9 cellular contexts compared by ENCODE assay signal in genomic region chr18:25352629-25353005, GRCh38. TPM values are rescaled to one million over a fixed set of nuclear protein-coding genes. Genes with fewer than 3 reads are reported as not detected.
DNase-seq lines count a peak whose midpoint lies in the region; ATAC-seq and TF ChIP-seq lines count a peak whose summit lies in the region.
"Had no signal": no experiment of that assay in that cellular context is flagged by ENCODE, and none has a peak within 500 bp of the region (broad histone marks: within the 10 kb centered on the region; RNA-seq: fewer than 3 reads in every experiment).

No MANE protein-coding gene starts in this region.

- H3K4me1 ChIP-seq in OCI-LY1 (ENCODE audit: insufficient read depth, low read length, severe bottlenecking): peaks cover 24% of the 10 kb centered on the region

- 0 out of 2 replicates have a peak, but pooled peaks cover 4% of the 10 kb centered on the region for H3K79me2 ChIP-seq in OCI-LY1 (ENCODE audit: insufficient read depth, low read length)

- peaks cover 62% of the 10 kb centered on the region for H3K27me3 ChIP-seq in CD4-positive, alpha-beta T cell (ENCODE audit: control insufficient read depth, insufficient read depth, low read length)
- H3K27me3 ChIP-seq in OCI-LY1 (ENCODE audit: insufficient read depth, low read length): no peaks in the 10 kb centered on the region
- H3K27me3 ChIP-seq: thyroid gland had no signal

- CTCF ChIA-PET in CD4-positive, alpha-beta T cell (lab: Charles Lee): no interaction called here

- TF ChIP-seq CTCF in CD4-positive, alpha-beta T cell (IDR thresholded peaks at IDR 0.05): no peak
- TF ChIP-seq CTCF in OCI-LY1 (IDR thresholded peaks at IDR 0.05; ENCODE audit: low read length): no peak
- no peak for TF ChIP-seq CTCF in fibroblast of pulmonary artery (IDR thresholded peaks at IDR 0.05; ENCODE audit: low read length, missing control alignments)
- TF ChIP-seq CTCF in progenitor cell of endocrine pancreas (IDR thresholded peaks at IDR 0.05; ENCODE audit: unreplicated experiment): no peak

- DNase-seq in CD4-positive, alpha-beta T cell: no peak
- no peak for DNase-seq in fibroblast of pulmonary artery (ENCODE audit: low read depth)
- no peak for DNase-seq in progenitor cell of endocrine pancreas (ENCODE audit: low spot score, unreplicated experiment)
- no peak for DNase-seq in 8988T

- H3K9ac ChIP-seq in OCI-LY1 (ENCODE audit: low read length): peak overlapping the region; percentile 40

- peak overlapping the region; percentile 19; the same call in 1 of the 2 replicates for H2AFZ ChIP-seq in OCI-LY1 (ENCODE audit: low read length)

- H3K9me3 ChIP-seq in CD4-positive, alpha-beta T cell (ENCODE audit: control insufficient read depth, low read length): no peaks in the 10 kb centered on the region
- H3K9me3 ChIP-seq in OCI-LY1 (ENCODE audit: low read length): no peaks in the 10 kb centered on the region
- H3K9me3 ChIP-seq: thyroid gland had no signal

- peak overlapping the region; percentile 69 for H3K4me3 Mint-ChIP-seq in CD4-positive, alpha-beta T cell
- peak overlapping the region; percentile 76 for H3K4me3 Mint-ChIP-seq in progenitor cell of endocrine pancreas (ENCODE audit: low read depth)

- H3F3A ChIP-seq in OCI-LY1 (ENCODE audit: insufficient read depth, low read length): no peaks in the 10 kb centered on the region

- POLR2A ChIA-PET in CD4-positive, alpha-beta T cell (lab: Charles Lee): no interaction called here

- no peaks in the 10 kb centered on the region for H3K9me3 Mint-ChIP-seq in CD4-positive, alpha-beta T cell
- no peaks in the 10 kb centered on the region for H3K9me3 Mint-ChIP-seq in progenitor cell of endocrine pancreas (ENCODE audit: low read depth)

- H3K4me3 ChIP-seq in OCI-LY1 (ENCODE audit: low read depth, low read length, poor library complexity, severe bottlenecking) (peak overlapping the region; percentile 60), fibroblast of pulmonary artery (replicated peaks; ENCODE audit: low read depth, low read length) (peak overlapping the region; percentile 46)

- no peaks in the 10 kb centered on the region for H3K36me3 Mint-ChIP-seq in CD4-positive, alpha-beta T cell (ENCODE audit: low read depth)
- H3K36me3 Mint-ChIP-seq in progenitor cell of endocrine pancreas (ENCODE audit: insufficient read depth): no peaks in the 10 kb centered on the region

- no peak overlapping the region for H3K27ac Mint-ChIP-seq in CD4-positive, alpha-beta T cell
- no peak overlapping the region for H3K27ac Mint-ChIP-seq in progenitor cell of endocrine pancreas

- H3K36me3 ChIP-seq in OCI-LY1 (ENCODE audit: insufficient read depth, low read length): peaks cover 5% of the 10 kb centered on the region; the same call in 1 of the 2 replicates
- H3K36me3 ChIP-seq: thyroid gland had no signal

- ATAC-seq in CD4-positive, alpha-beta T cell (ENCODE audit: poor library complexity): no peak
- ATAC-seq in GM21423 (IDR thresholded peaks at IDR 0.05; ENCODE audit: unreplicated experiment) (no peak), GM18519 (IDR thresholded peaks at IDR 0.05; ENCODE audit: low FRiP score, unreplicated experiment) (no peak), HG03432 (IDR thresholded peaks at IDR 0.05; ENCODE audit: unreplicated experiment) (no peak)

- no peaks in the 10 kb centered on the region for H3K9me2 ChIP-seq in OCI-LY1 (ENCODE audit: low read depth, low read length)

- H3K27ac ChIP-seq in CD4-positive, alpha-beta T cell (ENCODE audit: low read depth, low read length): no peak overlapping the region
- H3K27ac ChIP-seq in OCI-LY1 (ENCODE audit: low read depth, low read length, poor library complexity, severe bottlenecking): no peak overlapping the region

- H4K20me1 ChIP-seq in OCI-LY1 (ENCODE audit: insufficient read depth, low read length): no peaks in the 10 kb centered on the region

- peaks cover 66% of the 10 kb centered on the region for H3K27me3 Mint-ChIP-seq in CD4-positive, alpha-beta T cell
- peaks cover 56% of the 10 kb centered on the region for H3K27me3 Mint-ChIP-seq in progenitor cell of endocrine pancreas

- intact Hi-C loops in CD4-positive, alpha-beta T cell (cut with DNase I, micrococcal nuclease): no loop called here

- H3K4me1 Mint-ChIP-seq in CD4-positive, alpha-beta T cell (ENCODE audit: low read depth): peaks cover 16% of the 10 kb centered on the region
- H3K4me1 Mint-ChIP-seq in progenitor cell of endocrine pancreas (ENCODE audit: low read depth): peaks cover 10% of the 10 kb centered on the region

- H3K4me2 ChIP-seq in OCI-LY1 (ENCODE audit: low read length): peak overlapping the region; percentile 67

RNA-seq across cellular contexts. Expression of gene ZNF521, which starts 0.7 kb away (rescaled TPM):
- total RNA-seq in CD4-positive, alpha-beta T cell: not detected
- 39.1 and 41.4 TPM in 2 replicates for total RNA-seq in progenitor cell of endocrine pancreas

Comparison
In these comparisons a context has a peak if more than half of its experiments do, and no peak if none do; other contexts are left out.
1. RNA of gene ZNF521, which starts 0.7 kb away (total RNA-seq): 39.1 to 41.4 TPM in progenitor cell of endocrine pancreas; not detected in CD4-positive, alpha-beta T cell; every median in the first group is over 10 times any median in the second.